ENCODE assay signal across 8 cellular contexts in genomic region chr1:241323510-241323909, GRCh38. TPM values are rescaled to one million over a fixed set of nuclear protein-coding genes. Genes with fewer than 3 reads are reported as not detected.
DNase-seq lines count a peak whose midpoint lies in the region; ATAC-seq and TF ChIP-seq lines count a peak whose summit lies in the region.

No MANE protein-coding gene starts in this region.

- peak; percentile 63 for DNase-seq in G401 (ENCODE audit: low spot score)
- DNase-seq in HuH-7.5 (ENCODE audit: low spot score) = peak; percentile 18
- DNase-seq in amniotic stem cell (lab: John Stamatoyannopoulos, UW) = peak; percentile 27
- peak; percentile 87 for DNase-seq in left kidney (ENCODE audit: low read depth, low spot score)
- DNase-seq in lower leg skin (ENCODE audit: low spot score in 2 of 2) = no peak

- WGBS in lower leg skin, 2 donors = 14 to 16% methylated on average over 5 of the region's 5 CpGs

- intact Hi-C loops in lower leg skin (cut with DNase I; ENCODE audit: low total_unique reads) = no loop called here

- H3K4me3 ChIP-seq in lower leg skin (ENCODE audit: low read depth, poor library complexity, severe bottlenecking) = no peak overlapping the region

- TF ChIP-seq POLR2A in lower leg skin (IDR thresholded peaks at IDR 0.05) = no peak

- ATAC-seq in HG02970 (IDR thresholded peaks at IDR 0.05; ENCODE audit: low FRiP score, unreplicated experiment) (no peak), GM19397 (IDR thresholded peaks at IDR 0.05; ENCODE audit: unreplicated experiment) (no peak), HG03378 (IDR thresholded peaks at IDR 0.05; ENCODE audit: unreplicated experiment) (no peak)

- in situ Hi-C loops in G401 (cut with HindIII; ENCODE audit: low sequenced_read_pairs) = no loop called here

- TF ChIP-seq CTCF in lower leg skin (IDR thresholded peaks at IDR 0.05) = no peak

RNA-seq across cellular contexts. Expression of gene RGS7, which starts 33.5 kb away (rescaled TPM):
- total RNA-seq in G401 (2014; rRNA removed; shearing (Covaris generic)) = not detected in 2 replicates
- not detected for total RNA-seq in lower leg skin

Comparison
In these comparisons a context has a peak if more than half of its experiments do, and no peak if none do; other contexts are left out.
1. DNase-seq: peak in G401 (single experiment), HuH-7.5 (single experiment), amniotic stem cell (single experiment) and left kidney (single experiment); none in lower leg skin (0 of 2).